In the genomic region with DNA sequence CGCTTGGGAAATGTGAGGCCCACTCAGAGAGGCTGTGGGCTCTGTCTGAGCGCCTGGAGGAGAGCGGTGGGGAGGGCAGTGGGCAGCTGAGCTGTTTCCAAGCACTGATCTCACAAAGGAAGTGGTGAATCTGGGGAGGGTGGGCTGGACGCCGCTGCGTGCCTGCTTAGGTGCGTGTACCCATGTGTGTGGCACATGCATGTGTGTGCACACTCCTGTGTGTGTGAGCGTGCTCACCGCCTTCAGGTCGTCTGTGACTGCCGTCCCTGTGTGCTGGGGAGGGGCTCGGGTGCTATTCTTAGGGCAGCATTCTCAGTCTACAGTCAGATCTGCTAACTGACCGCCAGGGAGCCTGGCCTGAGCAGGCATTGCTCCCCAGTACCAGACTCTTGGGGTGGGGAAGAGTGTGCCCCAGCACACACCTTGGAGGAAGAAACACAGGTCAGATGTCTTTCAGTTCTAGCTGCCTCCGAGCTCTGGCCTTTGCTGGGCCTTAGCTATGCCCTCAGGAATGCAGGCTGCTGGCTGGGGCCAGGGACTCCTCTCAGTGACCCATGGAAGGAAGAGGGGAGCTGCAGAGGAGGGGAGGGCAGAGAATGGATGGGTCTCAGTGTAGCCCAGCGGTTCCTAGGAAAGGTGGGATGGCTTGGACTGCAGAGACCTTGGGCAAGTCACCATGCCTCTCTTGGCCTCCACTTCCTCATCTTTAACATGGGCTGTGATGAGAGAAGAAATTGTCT, we compare ENCODE assay signal across 27 cellular contexts. TPM values are rescaled to one million over a fixed set of nuclear protein-coding genes. Genes with fewer than 3 reads are reported as not detected.
DNase-seq lines count a peak whose midpoint lies in the region; ATAC-seq and TF ChIP-seq lines count a peak whose summit lies in the region.
"Had no signal": no experiment of that assay in that cellular context is flagged by ENCODE, and none has a peak within 500 bp of the region (broad histone marks: within the 10 kb centered on the region; RNA-seq: fewer than 3 reads in every experiment).

No MANE protein-coding gene starts in this region.

- H3K18ac ChIP-seq in mesenchymal stem cell (ENCODE audit: low read depth in 1 of 2, low read length in 2 of 2) = no peak overlapping the region

- H3K27ac ChIP-seq in GM23248 = no peak overlapping the region
- peak overlapping the region; percentile 90 for H3K27ac ChIP-seq in mesenchymal stem cell (ENCODE audit: low read length, poor library complexity, severe bottlenecking)
- H3K27ac ChIP-seq: A549, breast epithelium, C4-2B, colonic mucosa, hepatocyte, lower lobe of right lung, psoas muscle, upper lobe of right lung had no signal

- H3K4me3 Mint-ChIP-seq in activated T-cell treated with anti-CD3 and anti-CD28 coated beads, Interleukin-2, amount 50 U/mL, for 4 hours = no peak overlapping the region
- H3K4me3 Mint-ChIP-seq: immature natural killer cell, T-cell had no signal

- H3K9me3 ChIP-seq in GM23248 (ENCODE audit: low read depth) (no peaks in the 10 kb centered on the region), mesenchymal stem cell (ENCODE audit: control insufficient read depth, low read length) (no peaks in the 10 kb centered on the region)
- H3K9me3 ChIP-seq: breast epithelium, colonic mucosa, lower lobe of right lung, psoas muscle, upper lobe of right lung had no signal

- no peaks in the 10 kb centered on the region for H3K9me3 Mint-ChIP-seq in activated T-cell treated with anti-CD3 and anti-CD28 coated beads, Interleukin-2, amount 50 U/mL, for 4 hours
- H3K9me3 Mint-ChIP-seq: immature natural killer cell, T-cell had no signal

- no peak overlapping the region for H3K4ac ChIP-seq in mesenchymal stem cell (ENCODE audit: low read depth in 1 of 2, low read length in 2 of 2)

- H3K9ac ChIP-seq in GM23248 (no peak overlapping the region), mesenchymal stem cell (ENCODE audit: low read length) (no peak overlapping the region)

- H3K4me1 ChIP-seq in GM23248 (ENCODE audit: insufficient read depth) (peaks cover 4% of the 10 kb centered on the region; the same call in 1 of the 2 replicates), mesenchymal stem cell (ENCODE audit: control insufficient read depth, insufficient read depth, low read depth, low read length) (peaks cover 41% of the 10 kb centered on the region)
- H3K4me1 ChIP-seq: A549, breast epithelium, colonic mucosa, lower lobe of right lung, psoas muscle, upper lobe of right lung had no signal

- no peaks in the 10 kb centered on the region for H3K79me2 ChIP-seq in GM23248 (ENCODE audit: insufficient read depth)
- H3K79me2 ChIP-seq: hepatocyte had no signal

- DNase-seq in ACHN (peak; percentile 45), GM23248 (peak; percentile 55), choroid plexus epithelial cell (ENCODE audit: low read depth) (peak; percentile 8), mesenchymal stem cell (no peak), medulla oblongata (ENCODE audit: extremely low spot score) (no peak)
- DNase-seq in activated T-cell treated with anti-CD3 and anti-CD28 coated beads, Interleukin-2, amount 50 U/mL, for 48 hours = no peak
- DNase-seq in activated T-cell treated with anti-CD3 and anti-CD28 coated beads, Interleukin-2, amount 50 U/mL, for 1 hour = no peak
- no peak for DNase-seq in activated T-cell treated with anti-CD3 and anti-CD28 coated beads, Interleukin-2, amount 50 U/mL, for 4 hours
- DNase-seq: activated CD4-positive, CD25-positive, alpha-beta regulatory T cell treated with anti-CD3 and anti-CD28 coated beads, Interleukin-2, amount 50 U/mL, for 72 hours; activated naive CD4-positive, alpha-beta T cell treated with Interleukin-2 at 50 U/mL for 16 hours; colonic mucosa; effector memory CD4-positive, alpha-beta T cell; foreskin melanocyte; immature natural killer cell; Kasumi-1; lower lobe of right lung; NCI-H1694; NCI-H2171; NCI-H524 treated with DMSO at 0.1 percent for 48 hours; psoas muscle; substantia nigra; T-cell; upper lobe of right lung had no signal

- no peaks in the 10 kb centered on the region for H3K79me1 ChIP-seq in mesenchymal stem cell (replicated peaks; ENCODE audit: low read length, poor library complexity, severe bottlenecking)

- H3K9me2 ChIP-seq in GM23248 (ENCODE audit: insufficient read depth) = no peaks in the 10 kb centered on the region

- peak overlapping the region; percentile 45 for H2BK5ac ChIP-seq in mesenchymal stem cell (ENCODE audit: low read depth, low read length, poor library complexity, severe bottlenecking)

- no peak for ATAC-seq in activated T-cell treated with anti-CD3 and anti-CD28 coated beads, Interleukin-2, amount 50 U/mL, for 4 hours
- ATAC-seq: psoas muscle, T-cell, upper lobe of right lung had no signal

- no peaks in the 10 kb centered on the region for H4K20me1 ChIP-seq in GM23248 (ENCODE audit: insufficient read depth)

- H3K4me2 ChIP-seq in GM23248 (ENCODE audit: unreplicated experiment) (no peak overlapping the region), mesenchymal stem cell (ENCODE audit: low read length, poor library complexity, severe bottlenecking) (no peak overlapping the region)
- H3K4me2 ChIP-seq: A549, hepatocyte had no signal

- H3K4me1 Mint-ChIP-seq in activated T-cell treated with anti-CD3 and anti-CD28 coated beads, Interleukin-2, amount 50 U/mL, for 4 hours (ENCODE audit: low read depth) = no peaks in the 10 kb centered on the region
- H3K4me1 Mint-ChIP-seq: immature natural killer cell, T-cell had no signal

- no peaks in the 10 kb centered on the region for H3K27me3 Mint-ChIP-seq in activated T-cell treated with anti-CD3 and anti-CD28 coated beads, Interleukin-2, amount 50 U/mL, for 4 hours (ENCODE audit: low read depth)
- H3K27me3 Mint-ChIP-seq: T-cell had no signal

- H2BK120ac ChIP-seq in mesenchymal stem cell (ENCODE audit: low read depth, low read length) = no peak overlapping the region

- no peak overlapping the region for H3K14ac ChIP-seq in mesenchymal stem cell (ENCODE audit: low read length in 2 of 2)

- 71 to 77% methylated on average over 15 of the region's 15 CpGs for WGBS in GM23248 (ENCODE audit: low coverage in 1 of 2, low lambda C conversion rate in 2 of 2, missing lambda C conversion rate in 2 of 2), 2 experiments
- WGBS in mesenchymal stem cell = 79% methylated on average over 15 of the region's 15 CpGs

- no peaks in the 10 kb centered on the region for H3K27me3 ChIP-seq in GM23248 (replicated peaks; ENCODE audit: insufficient read depth)
- peaks cover 0 to 20% of the 10 kb centered on the region in 2 experiments for H3K27me3 ChIP-seq in mesenchymal stem cell (ENCODE audit: control insufficient read depth in 1 of 2, insufficient read depth in 1 of 2, low read length in 2 of 2)
- H3K27me3 ChIP-seq: breast epithelium, colonic mucosa, hepatocyte, upper lobe of right lung had no signal

- H3K36me3 Mint-ChIP-seq in activated T-cell treated with anti-CD3 and anti-CD28 coated beads, Interleukin-2, amount 50 U/mL, for 4 hours (ENCODE audit: insufficient read depth) = no peaks in the 10 kb centered on the region
- H3K36me3 Mint-ChIP-seq: immature natural killer cell, T-cell had no signal

- H2BK15ac ChIP-seq in mesenchymal stem cell (ENCODE audit: low read depth, poor library complexity, severe bottlenecking) = no peak overlapping the region

- no peak overlapping the region for H4K8ac ChIP-seq in mesenchymal stem cell (ENCODE audit: low read length)

- peak overlapping the region; percentile 86 for H2AK5ac ChIP-seq in mesenchymal stem cell (ENCODE audit: low read length, severe bottlenecking)

- no peak overlapping the region for H3K23ac ChIP-seq in mesenchymal stem cell (ENCODE audit: low read length in 2 of 2)

- H3K36me3 ChIP-seq in GM23248 (ENCODE audit: low read depth) = no peaks in the 10 kb centered on the region
- no peaks in the 10 kb centered on the region for H3K36me3 ChIP-seq in mesenchymal stem cell (ENCODE audit: control insufficient read depth in 1 of 2, insufficient read depth in 2 of 2, low read depth in 1 of 2, low read length in 2 of 2)
- H3K36me3 ChIP-seq: breast epithelium, colonic mucosa, lower lobe of right lung, upper lobe of right lung had no signal

- H4K91ac ChIP-seq in mesenchymal stem cell (ENCODE audit: low read length) = no peak overlapping the region

- H2BK12ac ChIP-seq in mesenchymal stem cell (ENCODE audit: low read length in 2 of 2) = no peak overlapping the region

- no peak for TF ChIP-seq CTCF in choroid plexus epithelial cell (conservative IDR thresholded peaks at IDR 0.05; ENCODE audit: low read depth, low read length)

- H3K4me3 ChIP-seq in GM23248 (no peak overlapping the region), choroid plexus epithelial cell (ENCODE audit: low read depth, low read length) (no peak overlapping the region), mesenchymal stem cell (ENCODE audit: insufficient read depth in 1 of 2, low read depth in 1 of 2, low read length in 2 of 2) (no peak overlapping the region)
- H3K4me3 ChIP-seq: A549, breast epithelium, colonic mucosa, hepatocyte, lower lobe of right lung, psoas muscle, upper lobe of right lung had no signal

- in situ Hi-C loops in ACHN (cut with HindIII; ENCODE audit: low pct_ligation_motif_present, low pct_unique_long_range_greater_than_20kb, low sequenced_read_pairs) = no loop called here
- in situ Hi-C loops in GM23248 (cut with MboI) = no loop called here

- no peaks in the 10 kb centered on the region for H3F3A ChIP-seq in GM23248 (ENCODE audit: insufficient read depth)

- no peak overlapping the region for H2AFZ ChIP-seq in GM23248
- H2AFZ ChIP-seq in mesenchymal stem cell (ENCODE audit: low read depth, low read length) = no peak overlapping the region
- H2AFZ ChIP-seq: hepatocyte had no signal

RNA-seq across cellular contexts. Expression of gene KCNIP3, which starts 31.4 kb away (rescaled TPM):
- total RNA-seq in GM23248 (2014; rRNA removed; shearing (Covaris generic)) = 10.7 and 11.9 TPM in 2 replicates
- polyA plus RNA-seq in GM23248 (2016; fragmentation: Nextera tagmentation; extraction: Ambion mirVana) = 3.7 and 4.9 TPM in 2 replicates
- polyA plus RNA-seq in mesenchymal stem cell (2013, experiment 1 of 2) = 0.18 TPM
- 0.05 TPM for polyA plus RNA-seq in mesenchymal stem cell (2013, experiment 2 of 2)
- not detected for total RNA-seq in activated T-cell treated with anti-CD3 and anti-CD28 coated beads, Interleukin-2, amount 50 U/mL, for 4 hours
- total RNA-seq: T-cell had no signal
- polyA plus RNA-seq: immature natural killer cell had no signal

RNA-seq across cellular contexts. Expression of gene PROM2, which starts 54.3 kb away (rescaled TPM):
- total RNA-seq in GM23248 (2014; rRNA removed; shearing (Covaris generic)) = 0.22 TPM in 1 of 2 replicates, not detected in the other
- 0.25 TPM in 1 of 2 replicates, not detected in the other for polyA plus RNA-seq in GM23248 (2016; fragmentation: Nextera tagmentation; extraction: Ambion mirVana)
- 0.18 TPM for polyA plus RNA-seq in mesenchymal stem cell (2013, experiment 1 of 2)
- polyA plus RNA-seq in mesenchymal stem cell (2013, experiment 2 of 2) = 0.05 TPM
- under 1 TPM; 0.53 to 0.66 (median 0.63) TPM for total RNA-seq in activated T-cell treated with anti-CD3 and anti-CD28 coated beads, Interleukin-2, amount 50 U/mL, for 4 hours
- polyA plus RNA-seq: immature natural killer cell had no signal

Comparison
In these comparisons a context has a peak if more than half of its experiments do, and no peak if none do; other contexts are left out.
1. DNase-seq: peak in ACHN (single experiment), GM23248 (single experiment) and choroid plexus epithelial cell (single experiment); none in mesenchymal stem cell (single experiment), activated T-cell treated with anti-CD3 and anti-CD28 coated beads, Interleukin-2, amount 50 U/mL, for 48 hours (0 of 2), activated T-cell treated with anti-CD3 and anti-CD28 coated beads, Interleukin-2, amount 50 U/mL, for 1 hour (single experiment), medulla oblongata (single experiment) and activated T-cell treated with anti-CD3 and anti-CD28 coated beads, Interleukin-2, amount 50 U/mL, for 4 hours (single experiment).